ENCODE assay signal across 2 cellular contexts in the genomic region with DNA sequence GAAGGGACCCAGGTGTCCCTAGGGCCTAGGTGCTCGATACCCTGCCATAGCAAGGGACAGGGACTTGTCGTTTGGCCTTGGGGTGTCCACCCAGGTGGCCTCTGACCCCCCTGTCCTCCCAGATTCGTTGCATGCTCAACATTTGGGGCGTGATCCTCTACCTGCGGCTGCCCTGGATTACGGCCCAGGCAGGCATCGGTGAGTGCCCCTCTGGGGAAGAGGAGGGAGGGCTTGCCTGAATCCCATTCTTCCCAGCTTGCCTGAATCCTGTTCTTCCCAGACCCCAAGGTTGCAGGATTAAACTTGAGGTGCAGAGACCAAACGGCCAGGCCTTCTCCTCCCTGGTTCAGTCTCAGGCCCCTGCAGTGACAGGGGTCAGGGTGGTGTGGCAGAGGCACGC.
TF ChIP-seq lines count a peak whose summit lies in the region.

No MANE protein-coding gene starts in this region.

TF ChIP-seq in HepG2, 621 proteins besides CTCF, POLR2A, EP300 and RAD21 (continues in another document):
- TF ChIP-seq, protein P1, sequence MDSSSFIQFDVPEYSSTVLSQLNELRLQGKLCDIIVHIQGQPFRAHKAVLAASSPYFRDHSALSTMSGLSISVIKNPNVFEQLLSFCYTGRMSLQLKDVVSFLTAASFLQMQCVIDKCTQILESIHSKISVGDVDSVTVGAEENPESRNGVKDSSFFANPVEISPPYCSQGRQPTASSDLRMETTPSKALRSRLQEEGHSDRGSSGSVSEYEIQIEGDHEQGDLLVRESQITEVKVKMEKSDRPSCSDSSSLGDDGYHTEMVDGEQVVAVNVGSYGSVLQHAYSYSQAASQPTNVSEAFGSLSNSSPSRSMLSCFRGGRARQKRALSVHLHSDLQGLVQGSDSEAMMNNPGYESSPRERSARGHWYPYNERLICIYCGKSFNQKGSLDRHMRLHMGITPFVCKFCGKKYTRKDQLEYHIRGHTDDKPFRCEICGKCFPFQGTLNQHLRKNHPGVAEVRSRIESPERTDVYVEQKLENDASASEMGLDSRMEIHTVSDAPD (CRISPR knock-in tag; IDR thresholded peaks at IDR 0.05): no peak
- TF ChIP-seq CHCHD3 (CRISPR knock-in tag; IDR thresholded peaks at IDR 0.05) (no peak), ZNF468 (CRISPR knock-in tag; IDR thresholded peaks at IDR 0.05) (0 out of 2 replicates have a peak, but pooled peaks have one; percentile 35), BCL6 (CRISPR knock-in tag; IDR thresholded peaks at IDR 0.05) (no peak), SRSF4 (IDR thresholded peaks at IDR 0.05; ENCODE audit: low read depth, low read length, poor library complexity, severe bottlenecking) (no peak), GABPA (IDR thresholded peaks at IDR 0.05; ENCODE audit: low read depth, low read length) (no peak), GABPA (CRISPR knock-in tag; IDR thresholded peaks at IDR 0.05; ENCODE audit: low read depth) (no peak), ZBTB38 (CRISPR knock-in tag; IDR thresholded peaks at IDR 0.05) (peak; percentile 52; the same call in 1 of the 2 replicates), ZNF709 (CRISPR knock-in tag; IDR thresholded peaks at IDR 0.05) (0 out of 2 replicates have a peak, but pooled peaks have one; percentile 32), HDAC2 (CRISPR knock-in tag; IDR thresholded peaks at IDR 0.05) (0 out of 2 replicates have a peak, but pooled peaks have one; percentile 22), ZNF605 (CRISPR knock-in tag; IDR thresholded peaks at IDR 0.05) (no peak)
- TF ChIP-seq, protein P2, sequence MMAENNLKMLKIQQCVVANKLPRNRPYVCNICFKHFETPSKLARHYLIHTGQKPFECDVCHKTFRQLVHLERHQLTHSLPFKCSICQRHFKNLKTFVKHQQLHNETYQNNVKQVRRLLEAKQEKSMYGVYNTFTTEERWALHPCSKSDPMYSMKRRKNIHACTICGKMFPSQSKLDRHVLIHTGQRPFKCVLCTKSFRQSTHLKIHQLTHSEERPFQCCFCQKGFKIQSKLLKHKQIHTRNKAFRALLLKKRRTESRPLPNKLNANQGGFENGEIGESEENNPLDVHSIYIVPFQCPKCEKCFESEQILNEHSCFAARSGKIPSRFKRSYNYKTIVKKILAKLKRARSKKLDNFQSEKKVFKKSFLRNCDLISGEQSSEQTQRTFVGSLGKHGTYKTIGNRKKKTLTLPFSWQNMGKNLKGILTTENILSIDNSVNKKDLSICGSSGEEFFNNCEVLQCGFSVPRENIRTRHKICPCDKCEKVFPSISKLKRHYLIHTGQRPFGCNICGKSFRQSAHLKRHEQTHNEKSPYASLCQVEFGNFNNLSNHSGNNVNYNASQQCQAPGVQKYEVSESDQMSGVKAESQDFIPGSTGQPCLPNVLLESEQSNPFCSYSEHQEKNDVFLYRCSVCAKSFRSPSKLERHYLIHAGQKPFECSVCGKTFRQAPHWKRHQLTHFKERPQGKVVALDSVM (CRISPR knock-in tag; IDR thresholded peaks at IDR 0.05): no peak
- TF ChIP-seq, protein P3, sequence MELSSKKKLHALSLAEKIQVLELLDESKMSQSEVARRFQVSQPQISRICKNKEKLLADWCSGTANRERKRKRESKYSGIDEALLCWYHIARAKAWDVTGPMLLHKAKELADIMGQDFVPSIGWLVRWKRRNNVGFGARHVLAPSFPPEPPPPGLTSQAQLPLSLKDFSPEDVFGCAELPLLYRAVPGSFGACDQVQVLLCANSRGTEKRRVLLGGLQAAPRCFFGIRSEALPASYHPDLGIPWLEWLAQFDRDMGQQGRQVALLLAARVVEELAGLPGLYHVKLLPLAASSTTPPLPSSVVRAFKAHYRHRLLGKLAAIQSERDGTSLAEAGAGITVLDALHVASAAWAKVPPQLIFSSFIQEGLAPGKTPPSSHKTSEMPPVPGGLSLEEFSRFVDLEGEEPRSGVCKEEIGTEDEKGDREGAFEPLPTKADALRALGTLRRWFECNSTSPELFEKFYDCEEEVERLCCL (CRISPR knock-in tag; IDR thresholded peaks at IDR 0.05; ENCODE audit: borderline replicate concordance): no peak
- TF ChIP-seq, protein P4, sequence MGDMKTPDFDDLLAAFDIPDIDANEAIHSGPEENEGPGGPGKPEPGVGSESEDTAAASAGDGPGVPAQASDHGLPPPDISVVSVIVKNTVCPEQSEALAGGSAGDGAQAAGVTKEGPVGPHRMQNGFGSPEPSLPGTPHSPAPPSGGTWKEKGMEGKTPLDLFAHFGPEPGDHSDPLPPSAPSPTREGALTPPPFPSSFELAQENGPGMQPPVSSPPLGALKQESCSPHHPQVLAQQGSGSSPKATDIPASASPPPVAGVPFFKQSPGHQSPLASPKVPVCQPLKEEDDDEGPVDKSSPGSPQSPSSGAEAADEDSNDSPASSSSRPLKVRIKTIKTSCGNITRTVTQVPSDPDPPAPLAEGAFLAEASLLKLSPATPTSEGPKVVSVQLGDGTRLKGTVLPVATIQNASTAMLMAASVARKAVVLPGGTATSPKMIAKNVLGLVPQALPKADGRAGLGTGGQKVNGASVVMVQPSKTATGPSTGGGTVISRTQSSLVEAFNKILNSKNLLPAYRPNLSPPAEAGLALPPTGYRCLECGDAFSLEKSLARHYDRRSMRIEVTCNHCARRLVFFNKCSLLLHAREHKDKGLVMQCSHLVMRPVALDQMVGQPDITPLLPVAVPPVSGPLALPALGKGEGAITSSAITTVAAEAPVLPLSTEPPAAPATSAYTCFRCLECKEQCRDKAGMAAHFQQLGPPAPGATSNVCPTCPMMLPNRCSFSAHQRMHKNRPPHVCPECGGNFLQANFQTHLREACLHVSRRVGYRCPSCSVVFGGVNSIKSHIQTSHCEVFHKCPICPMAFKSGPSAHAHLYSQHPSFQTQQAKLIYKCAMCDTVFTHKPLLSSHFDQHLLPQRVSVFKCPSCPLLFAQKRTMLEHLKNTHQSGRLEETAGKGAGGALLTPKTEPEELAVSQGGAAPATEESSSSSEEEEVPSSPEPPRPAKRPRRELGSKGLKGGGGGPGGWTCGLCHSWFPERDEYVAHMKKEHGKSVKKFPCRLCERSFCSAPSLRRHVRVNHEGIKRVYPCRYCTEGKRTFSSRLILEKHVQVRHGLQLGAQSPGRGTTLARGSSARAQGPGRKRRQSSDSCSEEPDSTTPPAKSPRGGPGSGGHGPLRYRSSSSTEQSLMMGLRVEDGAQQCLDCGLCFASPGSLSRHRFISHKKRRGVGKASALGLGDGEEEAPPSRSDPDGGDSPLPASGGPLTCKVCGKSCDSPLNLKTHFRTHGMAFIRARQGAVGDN (CRISPR knock-in tag; IDR thresholded peaks at IDR 0.05): peak; percentile 45
- TF ChIP-seq, protein P5, sequence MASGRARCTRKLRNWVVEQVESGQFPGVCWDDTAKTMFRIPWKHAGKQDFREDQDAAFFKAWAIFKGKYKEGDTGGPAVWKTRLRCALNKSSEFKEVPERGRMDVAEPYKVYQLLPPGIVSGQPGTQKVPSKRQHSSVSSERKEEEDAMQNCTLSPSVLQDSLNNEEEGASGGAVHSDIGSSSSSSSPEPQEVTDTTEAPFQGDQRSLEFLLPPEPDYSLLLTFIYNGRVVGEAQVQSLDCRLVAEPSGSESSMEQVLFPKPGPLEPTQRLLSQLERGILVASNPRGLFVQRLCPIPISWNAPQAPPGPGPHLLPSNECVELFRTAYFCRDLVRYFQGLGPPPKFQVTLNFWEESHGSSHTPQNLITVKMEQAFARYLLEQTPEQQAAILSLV (CRISPR knock-in tag; IDR thresholded peaks at IDR 0.05; ENCODE audit: borderline replicate concordance): 0 out of 2 replicates have a peak, but pooled peaks have one; percentile 58

TF ChIP-seq in H1, 55 proteins besides CTCF, POLR2A, EP300 and RAD21:
- no peak for TF ChIP-seq ASH2L (IDR thresholded peaks at IDR 0.05; ENCODE audit: low read length)
- no peak for TF ChIP-seq CEBPB (IDR thresholded peaks at IDR 0.05; ENCODE audit: low read depth, low read length)
- TF ChIP-seq SIRT6 (IDR thresholded peaks at IDR 0.05; ENCODE audit: low read length): no peak
- no peak for TF ChIP-seq KDM5A (IDR thresholded peaks at IDR 0.05; ENCODE audit: low read length)
- TF ChIP-seq, protein P6, sequence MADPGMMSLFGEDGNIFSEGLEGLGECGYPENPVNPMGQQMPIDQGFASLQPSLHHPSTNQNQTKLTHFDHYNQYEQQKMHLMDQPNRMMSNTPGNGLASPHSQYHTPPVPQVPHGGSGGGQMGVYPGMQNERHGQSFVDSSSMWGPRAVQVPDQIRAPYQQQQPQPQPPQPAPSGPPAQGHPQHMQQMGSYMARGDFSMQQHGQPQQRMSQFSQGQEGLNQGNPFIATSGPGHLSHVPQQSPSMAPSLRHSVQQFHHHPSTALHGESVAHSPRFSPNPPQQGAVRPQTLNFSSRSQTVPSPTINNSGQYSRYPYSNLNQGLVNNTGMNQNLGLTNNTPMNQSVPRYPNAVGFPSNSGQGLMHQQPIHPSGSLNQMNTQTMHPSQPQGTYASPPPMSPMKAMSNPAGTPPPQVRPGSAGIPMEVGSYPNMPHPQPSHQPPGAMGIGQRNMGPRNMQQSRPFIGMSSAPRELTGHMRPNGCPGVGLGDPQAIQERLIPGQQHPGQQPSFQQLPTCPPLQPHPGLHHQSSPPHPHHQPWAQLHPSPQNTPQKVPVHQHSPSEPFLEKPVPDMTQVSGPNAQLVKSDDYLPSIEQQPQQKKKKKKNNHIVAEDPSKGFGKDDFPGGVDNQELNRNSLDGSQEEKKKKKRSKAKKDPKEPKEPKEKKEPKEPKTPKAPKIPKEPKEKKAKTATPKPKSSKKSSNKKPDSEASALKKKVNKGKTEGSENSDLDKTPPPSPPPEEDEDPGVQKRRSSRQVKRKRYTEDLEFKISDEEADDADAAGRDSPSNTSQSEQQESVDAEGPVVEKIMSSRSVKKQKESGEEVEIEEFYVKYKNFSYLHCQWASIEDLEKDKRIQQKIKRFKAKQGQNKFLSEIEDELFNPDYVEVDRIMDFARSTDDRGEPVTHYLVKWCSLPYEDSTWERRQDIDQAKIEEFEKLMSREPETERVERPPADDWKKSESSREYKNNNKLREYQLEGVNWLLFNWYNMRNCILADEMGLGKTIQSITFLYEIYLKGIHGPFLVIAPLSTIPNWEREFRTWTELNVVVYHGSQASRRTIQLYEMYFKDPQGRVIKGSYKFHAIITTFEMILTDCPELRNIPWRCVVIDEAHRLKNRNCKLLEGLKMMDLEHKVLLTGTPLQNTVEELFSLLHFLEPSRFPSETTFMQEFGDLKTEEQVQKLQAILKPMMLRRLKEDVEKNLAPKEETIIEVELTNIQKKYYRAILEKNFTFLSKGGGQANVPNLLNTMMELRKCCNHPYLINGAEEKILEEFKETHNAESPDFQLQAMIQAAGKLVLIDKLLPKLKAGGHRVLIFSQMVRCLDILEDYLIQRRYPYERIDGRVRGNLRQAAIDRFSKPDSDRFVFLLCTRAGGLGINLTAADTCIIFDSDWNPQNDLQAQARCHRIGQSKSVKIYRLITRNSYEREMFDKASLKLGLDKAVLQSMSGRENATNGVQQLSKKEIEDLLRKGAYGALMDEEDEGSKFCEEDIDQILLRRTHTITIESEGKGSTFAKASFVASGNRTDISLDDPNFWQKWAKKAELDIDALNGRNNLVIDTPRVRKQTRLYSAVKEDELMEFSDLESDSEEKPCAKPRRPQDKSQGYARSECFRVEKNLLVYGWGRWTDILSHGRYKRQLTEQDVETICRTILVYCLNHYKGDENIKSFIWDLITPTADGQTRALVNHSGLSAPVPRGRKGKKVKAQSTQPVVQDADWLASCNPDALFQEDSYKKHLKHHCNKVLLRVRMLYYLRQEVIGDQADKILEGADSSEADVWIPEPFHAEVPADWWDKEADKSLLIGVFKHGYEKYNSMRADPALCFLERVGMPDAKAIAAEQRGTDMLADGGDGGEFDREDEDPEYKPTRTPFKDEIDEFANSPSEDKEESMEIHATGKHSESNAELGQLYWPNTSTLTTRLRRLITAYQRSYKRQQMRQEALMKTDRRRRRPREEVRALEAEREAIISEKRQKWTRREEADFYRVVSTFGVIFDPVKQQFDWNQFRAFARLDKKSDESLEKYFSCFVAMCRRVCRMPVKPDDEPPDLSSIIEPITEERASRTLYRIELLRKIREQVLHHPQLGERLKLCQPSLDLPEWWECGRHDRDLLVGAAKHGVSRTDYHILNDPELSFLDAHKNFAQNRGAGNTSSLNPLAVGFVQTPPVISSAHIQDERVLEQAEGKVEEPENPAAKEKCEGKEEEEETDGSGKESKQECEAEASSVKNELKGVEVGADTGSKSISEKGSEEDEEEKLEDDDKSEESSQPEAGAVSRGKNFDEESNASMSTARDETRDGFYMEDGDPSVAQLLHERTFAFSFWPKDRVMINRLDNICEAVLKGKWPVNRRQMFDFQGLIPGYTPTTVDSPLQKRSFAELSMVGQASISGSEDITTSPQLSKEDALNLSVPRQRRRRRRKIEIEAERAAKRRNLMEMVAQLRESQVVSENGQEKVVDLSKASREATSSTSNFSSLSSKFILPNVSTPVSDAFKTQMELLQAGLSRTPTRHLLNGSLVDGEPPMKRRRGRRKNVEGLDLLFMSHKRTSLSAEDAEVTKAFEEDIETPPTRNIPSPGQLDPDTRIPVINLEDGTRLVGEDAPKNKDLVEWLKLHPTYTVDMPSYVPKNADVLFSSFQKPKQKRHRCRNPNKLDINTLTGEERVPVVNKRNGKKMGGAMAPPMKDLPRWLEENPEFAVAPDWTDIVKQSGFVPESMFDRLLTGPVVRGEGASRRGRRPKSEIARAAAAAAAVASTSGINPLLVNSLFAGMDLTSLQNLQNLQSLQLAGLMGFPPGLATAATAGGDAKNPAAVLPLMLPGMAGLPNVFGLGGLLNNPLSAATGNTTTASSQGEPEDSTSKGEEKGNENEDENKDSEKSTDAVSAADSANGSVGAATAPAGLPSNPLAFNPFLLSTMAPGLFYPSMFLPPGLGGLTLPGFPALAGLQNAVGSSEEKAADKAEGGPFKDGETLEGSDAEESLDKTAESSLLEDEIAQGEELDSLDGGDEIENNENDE (IDR thresholded peaks at IDR 0.05; ENCODE audit: insufficient replicate concordance, low read length): no peak
TF ChIP-seq in H1: peak in this region for 0.
